13 cellular contexts compared by ENCODE assay signal in genomic region chr3:136885357-136886213, GRCh38. TPM values are rescaled to one million over a fixed set of nuclear protein-coding genes. Genes with fewer than 3 reads are reported as not detected.
DNase-seq lines count a peak whose midpoint lies in the region; ATAC-seq and TF ChIP-seq lines count a peak whose summit lies in the region.
"Had no signal": no experiment of that assay in that cellular context is flagged by ENCODE, and none has a peak within 500 bp of the region (broad histone marks: within the 10 kb centered on the region; RNA-seq: fewer than 3 reads in every experiment).

No MANE protein-coding gene starts in this region.

- TF ChIP-seq CTCF in gastroesophageal sphincter (IDR thresholded peaks at IDR 0.05) = no peak
- TF ChIP-seq CTCF in heart right ventricle (IDR thresholded peaks at IDR 0.05) = no peak

- no peak overlapping the region for H3K4me3 ChIP-seq in BLaER1 treated with 17β-estradiol and CSF1 and Interleukin-3, amounts not matched to agents 10 nM and 100 nM
- no peak overlapping the region for H3K4me3 ChIP-seq in gastroesophageal sphincter
- no peak overlapping the region for H3K4me3 ChIP-seq in heart right ventricle
- no peak overlapping the region for H3K4me3 ChIP-seq in SJCRH30

- 59 to 64% methylated on average over 4 to 5 of the region's 5 CpGs for WGBS in gastroesophageal sphincter (ENCODE audit: low coverage in 1 of 2), 2 donors
- 76 to 85% methylated on average over 5 of the region's 5 CpGs for WGBS in heart right ventricle, 2 donors

- peaks cover 35 to 89% (median 71%) of the 10 kb centered on the region in 11 experiments for H4K20me1 ChIP-seq in BLaER1 treated with 17β-estradiol and CSF1 and Interleukin-3, amounts not matched to agents 10 nM and 100 nM

- H3K27ac ChIP-seq in BLaER1 treated with 17β-estradiol and CSF1 and Interleukin-3, amounts not matched to agents 10 nM and 100 nM = no peak overlapping the region; a peak in 1 of 22 replicates
- H3K27ac ChIP-seq in gastroesophageal sphincter (no peak overlapping the region), heart right ventricle (peak overlapping the region in 1 of 10 donors; percentile 71), SJCRH30 (no peak overlapping the region)

- no peaks in the 10 kb centered on the region for H3K27me3 ChIP-seq in BLaER1 treated with 17β-estradiol and CSF1 and Interleukin-3, amounts not matched to agents 10 nM and 100 nM
- H3K27me3 ChIP-seq in gastroesophageal sphincter (no peaks in the 10 kb centered on the region), heart right ventricle (no peaks in the 10 kb centered on the region), SJCRH30 (no peaks in the 10 kb centered on the region)

- peaks cover 4% of the 10 kb centered on the region for H3K9me3 Mint-ChIP-seq in activated naive CD8-positive, alpha-beta T cell treated with anti-CD3 and anti-CD28 coated beads, Interleukin-2, amount 50 U/mL, for 24 hours

- no peak for TF ChIP-seq EP300 in gastroesophageal sphincter (IDR thresholded peaks at IDR 0.05)

- DNase-seq in activated naive CD8-positive, alpha-beta T cell treated with anti-CD3 and anti-CD28 coated beads, Interleukin-2, amount 50 U/mL, for 24 hours = no peak
- DNase-seq in heart right ventricle = no peak
- no peak for DNase-seq in NCI-H1417 (lab: John Stamatoyannopoulos, UW)
- DNase-seq in SJCRH30 = no peak
- DNase-seq: NCI-H1436 treated with DMSO at 0.1 percent for 48 hours; NCI-H774; SIG-M5; stimulated activated CD4-positive, alpha-beta T cell treated with anti-CD3 and anti-CD28 coated beads, Interleukin-1b, Interleukin-23, amount 100 ng/mL, for 48 hours had no signal

- peaks cover 23 to 48% (median 32%) of the 10 kb centered on the region in 11 experiments for H3K36me3 ChIP-seq in BLaER1 treated with 17β-estradiol and CSF1 and Interleukin-3, amounts not matched to agents 10 nM and 100 nM
- H3K36me3 ChIP-seq in gastroesophageal sphincter = no peaks in the 10 kb centered on the region
- H3K36me3 ChIP-seq in heart right ventricle = peaks cover 0 to 5% (median 0%) of the 10 kb centered on the region in 9 donors
- peaks cover 12% of the 10 kb centered on the region for H3K36me3 ChIP-seq in SJCRH30

- H3K4me1 ChIP-seq in BLaER1 treated with 17β-estradiol and CSF1 and Interleukin-3, amounts not matched to agents 10 nM and 100 nM = peaks cover 9 to 36% (median 30%) of the 10 kb centered on the region in 10 experiments
- H3K4me1 ChIP-seq in gastroesophageal sphincter (peaks cover 8 to 41% (median 12%) of the 10 kb centered on the region in 3 donors), heart right ventricle (peaks cover 0 to 30% (median 7%) of the 10 kb centered on the region in 9 donors), SJCRH30 (no peaks in the 10 kb centered on the region)

- H3K4me2 ChIP-seq in BLaER1 treated with 17β-estradiol and CSF1 and Interleukin-3, amounts not matched to agents 10 nM and 100 nM = peak overlapping the region; percentile 20 to 70 (median 50)

- no peaks in the 10 kb centered on the region for H3K27me3 Mint-ChIP-seq in activated naive CD8-positive, alpha-beta T cell treated with anti-CD3 and anti-CD28 coated beads, Interleukin-2, amount 50 U/mL, for 24 hours

- no peak overlapping the region; a peak in 1 of 22 replicates for H3K9ac ChIP-seq in BLaER1 treated with 17β-estradiol and CSF1 and Interleukin-3, amounts not matched to agents 10 nM and 100 nM

- H3K36me3 Mint-ChIP-seq in activated naive CD8-positive, alpha-beta T cell treated with anti-CD3 and anti-CD28 coated beads, Interleukin-2, amount 50 U/mL, for 24 hours (ENCODE audit: low read depth) = peaks cover 18% of the 10 kb centered on the region

- peaks cover 23 to 46% (median 40%) of the 10 kb centered on the region in 11 experiments for H3K9me3 ChIP-seq in BLaER1 treated with 17β-estradiol and CSF1 and Interleukin-3, amounts not matched to agents 10 nM and 100 nM (replicated peaks in 1 of 11)
- H3K9me3 ChIP-seq in gastroesophageal sphincter (no peaks in the 10 kb centered on the region), heart right ventricle (peaks cover 0 to 5% (median 0%) of the 10 kb centered on the region in 11 donors), SJCRH30 (replicated peaks) (peaks cover 1% of the 10 kb centered on the region; the same call in 1 of the 2 replicates)

- ATAC-seq in GM18909 (IDR thresholded peaks at IDR 0.05; ENCODE audit: poor library complexity, unreplicated experiment) (peak; percentile 55), HG03469 (IDR thresholded peaks at IDR 0.05; ENCODE audit: unreplicated experiment) (peak; percentile 58), gastroesophageal sphincter (no peak), heart right ventricle (no peak)
- peak; percentile 41 for ATAC-seq in activated naive CD8-positive, alpha-beta T cell treated with anti-CD3 and anti-CD28 coated beads, Interleukin-2, amount 50 U/mL, for 24 hours
- ATAC-seq: WTC11 had no signal

- no peak for TF ChIP-seq POLR2A in gastroesophageal sphincter (IDR thresholded peaks at IDR 0.05)

- H3K27ac Mint-ChIP-seq in activated naive CD8-positive, alpha-beta T cell treated with anti-CD3 and anti-CD28 coated beads, Interleukin-2, amount 50 U/mL, for 24 hours = peak overlapping the region; percentile 63
- H3K27ac Mint-ChIP-seq: WTC11 had no signal

- H3K4me1 Mint-ChIP-seq in activated naive CD8-positive, alpha-beta T cell treated with anti-CD3 and anti-CD28 coated beads, Interleukin-2, amount 50 U/mL, for 24 hours = peaks cover 75% of the 10 kb centered on the region

- intact Hi-C loops in heart right ventricle (cut with DNase I) = no loop called here

- H3K4me3 Mint-ChIP-seq in activated naive CD8-positive, alpha-beta T cell treated with anti-CD3 and anti-CD28 coated beads, Interleukin-2, amount 50 U/mL, for 24 hours = no peak overlapping the region
- H3K4me3 Mint-ChIP-seq: WTC11 had no signal

RNA-seq across cellular contexts. Expression of gene NCK1, which starts 23.6 kb away (rescaled TPM):
- total RNA-seq in gastroesophageal sphincter = 10 to 100 TPM; 35.4 to 44.6 (median 42.7) TPM
- total RNA-seq in heart right ventricle = 10 to 100 TPM; 17.0 to 31.8 (median 23.0) TPM
- polyA plus RNA-seq in heart right ventricle = 10 to 100 TPM in 1 of 2 donors, 1 to 10 TPM in 1; 7.6 to 13.6 TPM
- total RNA-seq in SJCRH30 (2014; rRNA removed; shearing (Covaris generic)) = 33.1 and 42.9 TPM in 2 replicates

Comparison
In these comparisons a context has a peak if more than half of its experiments do, and no peak if none do; other contexts are left out.
1. ATAC-seq: peak in GM18909 (single experiment), HG03469 (single experiment) and activated naive CD8-positive, alpha-beta T cell treated with anti-CD3 and anti-CD28 coated beads, Interleukin-2, amount 50 U/mL, for 24 hours (single experiment); none in gastroesophageal sphincter (single experiment) and heart right ventricle (0 of 8).